26 cellular contexts compared by ENCODE assay signal in the genomic region with DNA sequence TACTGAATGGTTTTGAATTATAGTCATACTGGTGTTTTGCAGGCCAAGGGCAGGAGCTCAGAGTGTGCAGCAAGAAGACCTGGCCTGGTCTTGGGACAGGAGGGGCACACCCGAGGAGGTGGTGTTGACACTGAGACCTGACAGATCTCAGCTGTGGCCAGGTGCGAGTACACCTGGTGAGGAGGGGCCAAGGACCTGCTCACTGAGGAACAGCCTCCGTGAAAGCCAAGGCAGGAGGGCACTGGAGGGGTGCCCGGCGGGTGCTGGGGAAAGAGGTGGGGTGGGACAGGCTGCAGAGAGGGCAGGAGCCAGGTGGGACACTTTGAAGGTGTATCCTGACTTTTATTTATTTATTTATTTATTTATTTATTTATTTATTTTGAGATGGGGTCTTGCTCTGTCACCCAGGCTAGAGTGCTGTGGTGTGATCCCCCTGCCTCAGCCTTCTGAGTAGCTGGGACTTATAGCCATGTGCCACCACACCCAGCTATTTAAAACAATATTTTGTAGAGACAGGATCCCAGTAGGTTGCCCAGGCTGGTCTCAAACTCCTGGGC. TPM values are rescaled to one million over a fixed set of nuclear protein-coding genes. Genes with fewer than 3 reads are reported as not detected.
"Had no signal": no experiment of that assay in that cellular context is flagged by ENCODE, and none has a peak within 500 bp of the region (broad histone marks: within the 10 kb centered on the region; RNA-seq: fewer than 3 reads in every experiment).

No MANE protein-coding gene starts in this region.

- FAIRE-seq: keratinocyte had no signal

- H3K4me1 ChIP-seq: gastrocnemius medialis, psoas muscle, sigmoid colon, testis, tibial artery had no signal

- H3K9me3 ChIP-seq: gastrocnemius medialis, ovary, psoas muscle, sigmoid colon, testis, tibial artery had no signal

- DNase-seq: cortex of kidney; dorsolateral prefrontal cortex; effector CD4-positive, alpha-beta T cell; endodermal cell; foreskin fibroblast; gastrocnemius medialis; head of caudate nucleus; natural killer cell; nucleus accumbens; ovary; psoas muscle; right cardiac atrium; sigmoid colon; stimulated activated CD4-positive, alpha-beta T cell treated with anti-CD3 and anti-CD28 coated beads, Interleukin-4, amount 100 ng/mL, for 4 hours; stimulated activated naive CD8-positive, alpha-beta T cell treated with anti-CD3 and anti-CD28 coated beads, Interleukin-15, Interleukin-2, amounts not matched to agents 100 U/mL and 50 U/mL, for 24 hours; substantia nigra; testis; tibial artery had no signal

- H3K36me3 ChIP-seq: gastrocnemius medialis, ovary, sigmoid colon, tibial artery had no signal

- H3K4me3 ChIP-seq: dorsolateral prefrontal cortex, gastrocnemius medialis, lung, ovary, psoas muscle, sigmoid colon, testis, tibial artery had no signal

- H3K27me3 ChIP-seq: dorsolateral prefrontal cortex, ovary, testis had no signal

- H3K27ac ChIP-seq: dorsolateral prefrontal cortex, epithelial cell of prostate, gastrocnemius medialis, ovary, psoas muscle, sigmoid colon, testis, tibial artery had no signal

RNA-seq across cellular contexts. Expression of gene LAMC3, which starts 23.3 kb away (rescaled TPM):
- total RNA-seq: natural killer cell had no signal
- polyA plus RNA-seq: keratinocyte had no signal

RNA-seq across cellular contexts. Expression of gene FIBCD1, which starts 46.6 kb away (rescaled TPM):
- total RNA-seq: gastrocnemius medialis, glomerular endothelial cell, left lobe of liver, liver, mononuclear cell, natural killer cell, psoas muscle, skeletal muscle tissue had no signal
- polyA plus RNA-seq: liver had no signal
